Comparison of ENCODE assay signal across 18 cellular contexts in the genomic region with DNA sequence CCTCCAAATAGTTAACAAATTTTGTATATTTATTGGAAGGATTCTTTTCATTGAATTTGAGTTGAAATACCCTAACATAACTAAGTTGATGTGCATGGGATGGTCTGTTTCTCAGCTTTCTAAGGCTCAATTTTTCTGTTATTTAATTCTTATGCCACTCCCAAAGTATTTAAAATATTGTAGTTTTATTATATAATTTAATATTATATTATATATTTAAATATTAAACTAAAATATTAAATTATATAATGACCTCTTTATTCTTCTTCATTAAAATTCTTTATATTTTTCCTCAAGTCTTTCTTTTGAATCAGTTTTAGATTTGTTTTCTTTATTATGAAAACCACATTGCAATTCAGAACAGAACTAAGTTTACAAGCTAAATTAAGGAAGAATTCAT.
A peak's percentile ranks its signal among the peaks of the same experiment; 100 is the strongest.
DNase-seq lines count a peak whose midpoint lies in the region; ATAC-seq, FAIRE-seq and TF ChIP-seq lines count a peak whose summit lies in the region.
"Had no signal": no experiment of that assay in that cellular context is flagged by ENCODE, and none has a peak within 500 bp of the region (broad histone marks: within the 10 kb centered on the region; RNA-seq: fewer than 3 reads in every experiment).

No MANE protein-coding gene starts in this region.

- H3K36me3 ChIP-seq in kidney (ENCODE audit: control insufficient read depth in 1 of 2, insufficient read depth in 2 of 2, low read length in 2 of 2): no peaks in the 10 kb centered on the region
- H3K36me3 ChIP-seq: HAP-1 had no signal

- no peaks in the 10 kb centered on the region for H3K9me3 ChIP-seq in kidney (ENCODE audit: control insufficient read depth in 1 of 2, low read length in 2 of 2)
- H3K9me3 ChIP-seq: HAP-1 had no signal

- ATAC-seq in WTC11: no peak
- ATAC-seq in HG03095 (IDR thresholded peaks at IDR 0.05; ENCODE audit: unreplicated experiment): no peak
- ATAC-seq in HG02623 (IDR thresholded peaks at IDR 0.05; ENCODE audit: unreplicated experiment): no peak

- H3K4me1 ChIP-seq in kidney (ENCODE audit: control insufficient read depth in 1 of 2, insufficient read depth in 1 of 2, low read depth in 1 of 2, low read length in 2 of 2): no peaks in the 10 kb centered on the region
- H3K4me1 ChIP-seq: HAP-1 had no signal

- H3K36me3 Mint-ChIP-seq in WTC11: no peaks in the 10 kb centered on the region
- H3K36me3 Mint-ChIP-seq: CD4-positive, alpha-beta memory T cell had no signal

- no peaks in the 10 kb centered on the region for H3K27me3 Mint-ChIP-seq in WTC11 (ENCODE audit: low read depth)
- H3K27me3 Mint-ChIP-seq: CD4-positive, alpha-beta memory T cell had no signal

- H3K4me3 ChIP-seq in kidney (ENCODE audit: low read length in 2 of 2): no peak overlapping the region
- H3K4me3 ChIP-seq: HAP-1 had no signal

- peaks cover 7% of the 10 kb centered on the region for H3K9me3 Mint-ChIP-seq in WTC11

- no peak overlapping the region for H3K9ac ChIP-seq in kidney (ENCODE audit: low read length in 2 of 2)

- FAIRE-seq in G401.6 (lab: Jason Lieb, UNC) (peak; percentile 70), kidney (lab: Jason Lieb, UNC) (peak; percentile 77)
- FAIRE-seq: GM12892, H54 had no signal

- H3K27ac Mint-ChIP-seq in WTC11: no peak overlapping the region
- H3K27ac Mint-ChIP-seq: CD4-positive, alpha-beta memory T cell; HFFc6 had no signal

- POLR2A ChIA-PET in WTC11 (lab: Charles Lee): no interaction called here

- DNase-seq in WTC11 (ENCODE audit: low spot score) (no peak), kidney (no peak)
- DNase-seq in stimulated activated CD8-positive, alpha-beta memory T cell treated with anti-CD3 and anti-CD28 coated beads, Interleukin-4, amount 100 ng/mL, for 48 hours: no peak
- DNase-seq: 8988T; C1 segment of cervical spinal cord; Calu3; CD4-positive, alpha-beta memory T cell; COR-L47; DMS53; DMS79 treated with DMSO at 0.1 percent for 48 hours; GOT3; HFFc6 had no signal

- intact Hi-C loops in kidney (cut with DNase I): no loop called here

- no peak overlapping the region for H3K27ac ChIP-seq in kidney (ENCODE audit: low read depth in 2 of 2, low read length in 2 of 2)

- no peak for TF ChIP-seq CTCF in WTC11 (IDR thresholded peaks at IDR 0.05)
- no peak for TF ChIP-seq CTCF in kidney (IDR thresholded peaks at IDR 0.05; ENCODE audit: borderline replicate concordance, extremely low read depth, insufficient read depth)

- CTCF ChIA-PET in WTC11 (lab: Charles Lee): no interaction called here

- H3K4me1 Mint-ChIP-seq in WTC11: no peaks in the 10 kb centered on the region
- H3K4me1 Mint-ChIP-seq: CD4-positive, alpha-beta memory T cell had no signal

- H3K4me3 Mint-ChIP-seq in WTC11: no peak overlapping the region
- H3K4me3 Mint-ChIP-seq: CD4-positive, alpha-beta memory T cell; HFFc6 had no signal

TF ChIP-seq in WTC11, 78 proteins besides CTCF, POLR2A, EP300 and RAD21:
- TF ChIP-seq FOXK1 (CRISPR knock-in tag; IDR thresholded peaks at IDR 0.05) (no peak), HMGA2 (CRISPR knock-in tag; IDR thresholded peaks at IDR 0.05) (peak; percentile 92), EMX1 (CRISPR knock-in tag; IDR thresholded peaks at IDR 0.05) (no peak), OVOL2 (CRISPR knock-in tag; IDR thresholded peaks at IDR 0.05; ENCODE audit: borderline replicate concordance) (no peak), FOXP1 (CRISPR knock-in tag; IDR thresholded peaks at IDR 0.05; ENCODE audit: borderline replicate concordance) (no peak)
- TF ChIP-seq, protein P1, sequence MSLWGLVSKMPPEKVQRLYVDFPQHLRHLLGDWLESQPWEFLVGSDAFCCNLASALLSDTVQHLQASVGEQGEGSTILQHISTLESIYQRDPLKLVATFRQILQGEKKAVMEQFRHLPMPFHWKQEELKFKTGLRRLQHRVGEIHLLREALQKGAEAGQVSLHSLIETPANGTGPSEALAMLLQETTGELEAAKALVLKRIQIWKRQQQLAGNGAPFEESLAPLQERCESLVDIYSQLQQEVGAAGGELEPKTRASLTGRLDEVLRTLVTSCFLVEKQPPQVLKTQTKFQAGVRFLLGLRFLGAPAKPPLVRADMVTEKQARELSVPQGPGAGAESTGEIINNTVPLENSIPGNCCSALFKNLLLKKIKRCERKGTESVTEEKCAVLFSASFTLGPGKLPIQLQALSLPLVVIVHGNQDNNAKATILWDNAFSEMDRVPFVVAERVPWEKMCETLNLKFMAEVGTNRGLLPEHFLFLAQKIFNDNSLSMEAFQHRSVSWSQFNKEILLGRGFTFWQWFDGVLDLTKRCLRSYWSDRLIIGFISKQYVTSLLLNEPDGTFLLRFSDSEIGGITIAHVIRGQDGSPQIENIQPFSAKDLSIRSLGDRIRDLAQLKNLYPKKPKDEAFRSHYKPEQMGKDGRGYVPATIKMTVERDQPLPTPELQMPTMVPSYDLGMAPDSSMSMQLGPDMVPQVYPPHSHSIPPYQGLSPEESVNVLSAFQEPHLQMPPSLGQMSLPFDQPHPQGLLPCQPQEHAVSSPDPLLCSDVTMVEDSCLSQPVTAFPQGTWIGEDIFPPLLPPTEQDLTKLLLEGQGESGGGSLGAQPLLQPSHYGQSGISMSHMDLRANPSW (CRISPR knock-in tag; conservative IDR thresholded peaks at IDR 0.05; ENCODE audit: low read depth): no peak
- TF ChIP-seq, protein P2, sequence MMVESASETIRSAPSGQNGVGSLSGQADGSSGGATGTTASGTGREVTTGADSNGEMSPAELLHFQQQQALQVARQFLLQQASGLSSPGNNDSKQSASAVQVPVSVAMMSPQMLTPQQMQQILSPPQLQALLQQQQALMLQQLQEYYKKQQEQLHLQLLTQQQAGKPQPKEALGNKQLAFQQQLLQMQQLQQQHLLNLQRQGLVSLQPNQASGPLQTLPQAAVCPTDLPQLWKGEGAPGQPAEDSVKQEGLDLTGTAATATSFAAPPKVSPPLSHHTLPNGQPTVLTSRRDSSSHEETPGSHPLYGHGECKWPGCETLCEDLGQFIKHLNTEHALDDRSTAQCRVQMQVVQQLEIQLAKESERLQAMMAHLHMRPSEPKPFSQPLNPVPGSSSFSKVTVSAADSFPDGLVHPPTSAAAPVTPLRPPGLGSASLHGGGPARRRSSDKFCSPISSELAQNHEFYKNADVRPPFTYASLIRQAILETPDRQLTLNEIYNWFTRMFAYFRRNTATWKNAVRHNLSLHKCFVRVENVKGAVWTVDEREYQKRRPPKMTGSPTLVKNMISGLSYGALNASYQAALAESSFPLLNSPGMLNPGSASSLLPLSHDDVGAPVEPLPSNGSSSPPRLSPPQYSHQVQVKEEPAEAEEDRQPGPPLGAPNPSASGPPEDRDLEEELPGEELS (CRISPR knock-in tag; IDR thresholded peaks at IDR 0.05): no peak
- TF ChIP-seq, protein P3, sequence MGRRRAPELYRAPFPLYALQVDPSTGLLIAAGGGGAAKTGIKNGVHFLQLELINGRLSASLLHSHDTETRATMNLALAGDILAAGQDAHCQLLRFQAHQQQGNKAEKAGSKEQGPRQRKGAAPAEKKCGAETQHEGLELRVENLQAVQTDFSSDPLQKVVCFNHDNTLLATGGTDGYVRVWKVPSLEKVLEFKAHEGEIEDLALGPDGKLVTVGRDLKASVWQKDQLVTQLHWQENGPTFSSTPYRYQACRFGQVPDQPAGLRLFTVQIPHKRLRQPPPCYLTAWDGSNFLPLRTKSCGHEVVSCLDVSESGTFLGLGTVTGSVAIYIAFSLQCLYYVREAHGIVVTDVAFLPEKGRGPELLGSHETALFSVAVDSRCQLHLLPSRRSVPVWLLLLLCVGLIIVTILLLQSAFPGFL (CRISPR knock-in tag; IDR thresholded peaks at IDR 0.05; ENCODE audit: borderline replicate concordance): no peak
